Comparison of ENCODE assay signal across 10 cellular contexts in genomic region chr3:117059054-117059989, GRCh38.
DNase-seq lines count a peak whose midpoint lies in the region; ATAC-seq and TF ChIP-seq lines count a peak whose summit lies in the region.
"Had no signal": no experiment of that assay in that cellular context is flagged by ENCODE, and none has a peak within 500 bp of the region (broad histone marks: within the 10 kb centered on the region; RNA-seq: fewer than 3 reads in every experiment).

No MANE protein-coding gene starts in this region.

- H3K27ac ChIP-seq in dorsolateral prefrontal cortex: peak overlapping the region in 40 of 59 donors; percentile 3 to 74 (median 42)
- H3K27ac ChIP-seq in prostate gland: no peak overlapping the region
- H3K27ac ChIP-seq: BLaER1, skin epidermis had no signal

- H3K4me3 ChIP-seq in dorsolateral prefrontal cortex (peak overlapping the region in 49 of 59 donors; percentile 0 to 50 (median 30)), prostate gland (no peak overlapping the region)
- H3K4me3 ChIP-seq: BLaER1, skin epidermis had no signal

- intact Hi-C loops in dorsolateral prefrontal cortex (cut with DNase I) (loop anchor here in 1 of 2 donors (10.0 kb wide), 1 partner anchor 465 kb away; no protein-coding TSS in a partner anchor), prostate gland (cut with DNase I) (no loop called here)
- intact Hi-C loops in activated naive CD4-positive, alpha-beta T cell treated with anti-CD3 and anti-CD28 coated beads for 36 hours (cut with micrococcal nuclease): no loop called here

- H3K36me3 ChIP-seq in prostate gland: no peaks in the 10 kb centered on the region
- H3K36me3 ChIP-seq: BLaER1 had no signal

- no peaks in the 10 kb centered on the region for H3K4me1 Mint-ChIP-seq in activated naive CD4-positive, alpha-beta T cell treated with anti-CD3 and anti-CD28 coated beads for 36 hours (ENCODE audit: low read depth)

- WGBS in prostate gland: 33% methylated on average over 6 of the region's 6 CpGs

- no peak overlapping the region for H3K27ac Mint-ChIP-seq in activated naive CD4-positive, alpha-beta T cell treated with anti-CD3 and anti-CD28 coated beads for 36 hours

- H3K36me3 Mint-ChIP-seq in activated naive CD4-positive, alpha-beta T cell treated with anti-CD3 and anti-CD28 coated beads for 36 hours (ENCODE audit: low read depth): no peaks in the 10 kb centered on the region

- peak; percentile 58 to 96 (median 77) for TF ChIP-seq CTCF in dorsolateral prefrontal cortex (IDR thresholded peaks at IDR 0.05 in 54 of 56, conservative IDR thresholded peaks at IDR 0.05 in 2 of 56; ENCODE audit: low read depth in 1 of 56, partially characterized antibody in 56 of 56)
- peak in 3 of 4 experiments; percentile 46 to 66 (median 50) for TF ChIP-seq CTCF in prostate gland (IDR thresholded peaks at IDR 0.05)

- H3K9me3 Mint-ChIP-seq in activated naive CD4-positive, alpha-beta T cell treated with anti-CD3 and anti-CD28 coated beads for 36 hours: no peaks in the 10 kb centered on the region

- H3K9me3 ChIP-seq in prostate gland: no peaks in the 10 kb centered on the region
- H3K9me3 ChIP-seq: BLaER1 had no signal

- CTCF ChIA-PET in activated naive CD4-positive, alpha-beta T cell treated with anti-CD3 and anti-CD28 coated beads for 36 hours (lab: Charles Lee): interaction anchor here (0.7 kb wide), 1 partner anchor 1026 kb away, joined by 3 read pairs; no protein-coding TSS in a partner anchor

- no peaks in the 10 kb centered on the region for H3K4me1 ChIP-seq in prostate gland (replicated peaks)

- no peak for ATAC-seq in GM21526 (IDR thresholded peaks at IDR 0.05; ENCODE audit: low FRiP score, unreplicated experiment)
- no peak for ATAC-seq in GM21423 (IDR thresholded peaks at IDR 0.05; ENCODE audit: unreplicated experiment)

- no peak for TF ChIP-seq POLR2A in prostate gland (IDR thresholded peaks at IDR 0.05)

- H3K27me3 Mint-ChIP-seq in activated naive CD4-positive, alpha-beta T cell treated with anti-CD3 and anti-CD28 coated beads for 36 hours (ENCODE audit: low read depth): no peaks in the 10 kb centered on the region

- no peak overlapping the region for H3K4me3 Mint-ChIP-seq in activated naive CD4-positive, alpha-beta T cell treated with anti-CD3 and anti-CD28 coated beads for 36 hours

- H3K27me3 ChIP-seq in dorsolateral prefrontal cortex (no peaks in the 10 kb centered on the region), prostate gland (replicated peaks; ENCODE audit: insufficient read depth) (no peaks in the 10 kb centered on the region)
- H3K27me3 ChIP-seq: BLaER1 had no signal

- DNase-seq in NOMO-1 treated with DMSO at 0.1 percent for 48 hours (lab: John Stamatoyannopoulos, UW; ENCODE audit: unreplicated experiment) (peak; percentile 2), NOMO-1 treated with dmso at 0.1 percent for 144 hours (lab: John Stamatoyannopoulos, UW; ENCODE audit: unreplicated experiment) (no peak), NCI-H510A treated with DMSO at 0.1 percent for 48 hours (lab: John Stamatoyannopoulos, UW) (peak; percentile 75), dorsolateral prefrontal cortex (no peak), prostate gland (ENCODE audit: low spot score) (no peak)
- DNase-seq in activated naive CD4-positive, alpha-beta T cell treated with anti-CD3 and anti-CD28 coated beads for 36 hours: no peak

Comparison
In these comparisons a context has a peak if more than half of its experiments do, and no peak if none do; other contexts are left out.
1. DNase-seq: peak in NOMO-1 treated with DMSO at 0.1 percent for 48 hours (single experiment) and NCI-H510A treated with DMSO at 0.1 percent for 48 hours (single experiment); none in NOMO-1 treated with dmso at 0.1 percent for 144 hours (single experiment), dorsolateral prefrontal cortex (0 of 10), prostate gland (single experiment) and activated naive CD4-positive, alpha-beta T cell treated with anti-CD3 and anti-CD28 coated beads for 36 hours (single experiment).
2. H3K27ac ChIP-seq: peak in dorsolateral prefrontal cortex (40 of 59); none in prostate gland (0 of 2).
3. H3K4me3 ChIP-seq: peak in dorsolateral prefrontal cortex (49 of 59); none in prostate gland (0 of 2).